ENCODE assay signal across 16 cellular contexts in the genomic region with DNA sequence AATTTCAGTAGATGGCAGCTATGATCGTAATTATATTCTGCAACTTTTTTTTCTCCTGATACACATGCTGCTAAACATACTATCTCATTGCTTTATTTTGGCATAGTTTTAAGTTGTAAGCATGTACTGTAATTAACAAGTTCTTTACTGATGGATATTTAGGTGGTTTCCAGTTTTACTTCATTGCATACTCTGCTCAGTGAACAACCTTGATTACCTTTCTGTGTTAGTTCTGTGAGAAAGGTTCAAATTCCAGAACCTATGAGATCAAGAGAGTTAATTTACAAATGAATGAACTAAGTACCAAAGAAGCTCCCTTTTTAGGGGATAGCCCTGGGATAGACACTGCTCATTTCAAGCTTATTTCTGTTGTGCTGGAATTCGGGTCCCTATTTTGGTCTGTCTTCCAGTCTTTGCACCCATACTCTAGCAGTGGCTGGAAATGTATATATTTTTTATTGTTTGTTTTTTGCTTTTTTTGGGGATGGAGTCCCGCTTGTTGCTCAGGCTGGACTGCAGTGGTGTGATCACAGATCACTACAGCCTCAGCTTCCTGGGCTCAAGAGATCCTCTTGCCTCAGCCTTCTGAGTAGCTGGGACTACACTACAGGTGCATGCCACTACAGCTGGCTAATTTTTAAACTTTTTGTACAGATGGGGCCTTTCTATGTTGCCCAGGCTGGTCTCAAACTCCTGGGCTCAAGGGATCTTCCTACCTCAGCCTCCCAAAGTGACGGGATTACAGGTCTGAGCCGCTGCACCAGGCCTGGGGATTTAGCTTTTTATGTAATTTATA. TPM values are rescaled to one million over a fixed set of nuclear protein-coding genes. Genes with fewer than 3 reads are reported as not detected.
A peak's percentile ranks its signal among the peaks of the same experiment; 100 is the strongest.
DNase-seq lines count a peak whose midpoint lies in the region; ATAC-seq, FAIRE-seq and TF ChIP-seq lines count a peak whose summit lies in the region.
"Had no signal": no experiment of that assay in that cellular context is flagged by ENCODE, and none has a peak within 500 bp of the region (broad histone marks: within the 10 kb centered on the region; RNA-seq: fewer than 3 reads in every experiment).

No MANE protein-coding gene starts in this region.

- no peaks in the 10 kb centered on the region for H3K27me3 Mint-ChIP-seq in stimulated activated naive B cell treated with anti-CD40 and anti-IgM and Interleukin-4, amounts not matched to agents 10 μg/mL and 1 μg/mL and 100 μg/mL, for 72 hours

- H3K9ac ChIP-seq in mammary epithelial cell (ENCODE audit: insufficient read depth, low read length), result no peak overlapping the region
- H3K9ac ChIP-seq in Karpas-422 (ENCODE audit: low read length), result no peak overlapping the region

- H2AFZ ChIP-seq in mammary epithelial cell (ENCODE audit: low read depth, low read length), result no peak overlapping the region
- no peak overlapping the region for H2AFZ ChIP-seq in Karpas-422 (ENCODE audit: low read length)

- no peaks in the 10 kb centered on the region for H3K36me3 Mint-ChIP-seq in stimulated activated naive B cell treated with anti-CD40 and anti-IgM and Interleukin-4, amounts not matched to agents 10 μg/mL and 1 μg/mL and 100 μg/mL, for 72 hours

- H3K27me3 ChIP-seq in mammary epithelial cell (ENCODE audit: insufficient read depth, low read length), result no peaks in the 10 kb centered on the region
- H3K27me3 ChIP-seq in breast epithelium, result no peaks in the 10 kb centered on the region
- no peaks in the 10 kb centered on the region for H3K27me3 ChIP-seq in Karpas-422 (ENCODE audit: low read length)
- H3K27me3 ChIP-seq: neutrophil, SJSA1, stomach had no signal

- dilution Hi-C loops in mammary epithelial cell (cut with HindIII; ENCODE audit: low sequenced_read_pairs), result no loop called here

- H3K4me3 Mint-ChIP-seq in stimulated activated naive B cell treated with anti-CD40 and anti-IgM and Interleukin-4, amounts not matched to agents 10 μg/mL and 1 μg/mL and 100 μg/mL, for 72 hours, result peak overlapping the region in 1 of 2 donors; percentile 32
- H3K4me3 Mint-ChIP-seq: HFFc6 had no signal

- intact Hi-C loops in mammary epithelial cell (cut with micrococcal nuclease), result no loop called here
- intact Hi-C loops in breast epithelium (cut with DNase I; ENCODE audit: low total_unique reads), result no loop called here
- intact Hi-C loops in Right ventricle myocardium inferior (cut with DNase I), result no loop called here

- TF ChIP-seq POLR2A in breast epithelium (IDR thresholded peaks at IDR 0.05), result no peak

- TF ChIP-seq CTCF in mammary epithelial cell (conservative IDR thresholded peaks at IDR 0.05 in 1 of 2, IDR thresholded peaks at IDR 0.05 in 1 of 2; ENCODE audit: extremely low read depth in 1 of 2, insufficient read depth in 1 of 2, low read depth in 1 of 2, low read length in 2 of 2), result no peak
- TF ChIP-seq CTCF in breast epithelium (IDR thresholded peaks at IDR 0.05), result no peak

- DNase-seq in mammary epithelial cell (peak; percentile 6), breast epithelium (ENCODE audit: low spot score in 2 of 2) (no peak), Karpas-422 (no peak), iPS-NIHi7 (ENCODE audit: extremely low spot score) (peak; percentile 16), Right ventricle myocardium inferior (ENCODE audit: missing footprints) (no peak), urothelium cell line (ENCODE audit: low spot score) (no peak)
- DNase-seq in stimulated activated naive B cell treated with anti-CD40 and anti-IgM and Interleukin-4, amounts not matched to agents 10 μg/mL and 1 μg/mL and 100 μg/mL, for 72 hours, result no peak
- DNase-seq: activated naive CD4-positive, alpha-beta T cell treated with Interleukin-2 at 50 U/mL for 16 hours; effector memory CD4-positive, alpha-beta T cell; HFFc6; lower lobe of right lung; NCI-H2171 treated with DMSO at 0.1 percent for 48 hours; stomach had no signal

- H4K20me1 ChIP-seq in mammary epithelial cell (ENCODE audit: insufficient read depth, low read length) (peaks cover 27% of the 10 kb centered on the region), Karpas-422 (ENCODE audit: insufficient read depth, low read depth, low read length) (peaks cover 81% of the 10 kb centered on the region)

- no peak overlapping the region for H3K4me2 ChIP-seq in mammary epithelial cell (ENCODE audit: insufficient read depth, low read depth, low read length)
- H3K4me2 ChIP-seq in Karpas-422 (ENCODE audit: low read depth, low read length, poor library complexity, severe bottlenecking), result peak overlapping the region; percentile 45

- H3K27ac ChIP-seq in mammary epithelial cell (ENCODE audit: insufficient read depth, low read depth, low read length), result no peak overlapping the region
- H3K27ac ChIP-seq in breast epithelium, result no peak overlapping the region
- peak overlapping the region; percentile 15 for H3K27ac ChIP-seq in Karpas-422 (ENCODE audit: low read length)
- H3K27ac ChIP-seq: lower lobe of right lung, neutrophil, SJSA1, stomach had no signal

- no peak for FAIRE-seq in urothelium cell line (lab: Jason Lieb, UNC)

- no peaks in the 10 kb centered on the region for H3K9me3 Mint-ChIP-seq in stimulated activated naive B cell treated with anti-CD40 and anti-IgM and Interleukin-4, amounts not matched to agents 10 μg/mL and 1 μg/mL and 100 μg/mL, for 72 hours
- H3K9me3 Mint-ChIP-seq: HFFc6 had no signal

- H3K4me3 ChIP-seq in mammary epithelial cell (replicated peaks in 1 of 3; ENCODE audit: insufficient read depth in 1 of 3, low read depth in 2 of 3, low read length in 3 of 3) (no peak overlapping the region), breast epithelium (no peak overlapping the region), Karpas-422 (ENCODE audit: low read length) (no peak overlapping the region)
- H3K4me3 ChIP-seq: lower lobe of right lung, SJSA1, stomach had no signal

- CTCF ChIA-PET in mammary epithelial cell (lab: Charles Lee; ENCODE audit: low non-redundant PET), result no interaction called here

- H3K36me3 ChIP-seq in mammary epithelial cell (ENCODE audit: insufficient read depth, low read length) (no peaks in the 10 kb centered on the region), breast epithelium (no peaks in the 10 kb centered on the region), Karpas-422 (ENCODE audit: insufficient read depth, low read length) (no peaks in the 10 kb centered on the region)
- H3K36me3 ChIP-seq: lower lobe of right lung, neutrophil, SJSA1, stomach had no signal

- H3K4me1 Mint-ChIP-seq in stimulated activated naive B cell treated with anti-CD40 and anti-IgM and Interleukin-4, amounts not matched to agents 10 μg/mL and 1 μg/mL and 100 μg/mL, for 72 hours, result peaks cover 32 to 86% of the 10 kb centered on the region in 2 donors

- peaks cover 4% of the 10 kb centered on the region for H3K4me1 ChIP-seq in mammary epithelial cell (ENCODE audit: insufficient read depth, low read length)
- peaks cover 0 to 10% of the 10 kb centered on the region in 2 donors for H3K4me1 ChIP-seq in breast epithelium
- H3K4me1 ChIP-seq in Karpas-422 (ENCODE audit: low read length), result peaks cover 77% of the 10 kb centered on the region

- no TSS peak for BruUV-seq in mammary epithelial cell (replicated peaks; lab: Mats Ljungman, UMichigan)

- peak overlapping the region; percentile 80 for H3K27ac Mint-ChIP-seq in stimulated activated naive B cell treated with anti-CD40 and anti-IgM and Interleukin-4, amounts not matched to agents 10 μg/mL and 1 μg/mL and 100 μg/mL, for 72 hours
- H3K27ac Mint-ChIP-seq: HFFc6 had no signal

- peak; percentile 59 to 72 for ATAC-seq in stimulated activated naive B cell treated with anti-CD40 and anti-IgM and Interleukin-4, amounts not matched to agents 10 μg/mL and 1 μg/mL and 100 μg/mL, for 72 hours (replicated peaks)
- ATAC-seq in GM18870 (IDR thresholded peaks at IDR 0.05; ENCODE audit: unreplicated experiment) (no peak), Right ventricle myocardium inferior (no peak)

- in situ Hi-C loops in mammary epithelial cell (cut with MboI; ENCODE audit: low sequenced_read_pairs in 2 of 2), result no loop called here

- H3K9me2 ChIP-seq in Karpas-422 (replicated peaks; ENCODE audit: insufficient read depth, low read length), result no peaks in the 10 kb centered on the region

- no peaks in the 10 kb centered on the region for H3K9me3 ChIP-seq in mammary epithelial cell (replicated peaks; ENCODE audit: insufficient read depth, low read length)
- no peaks in the 10 kb centered on the region for H3K9me3 ChIP-seq in breast epithelium
- no peaks in the 10 kb centered on the region for H3K9me3 ChIP-seq in Karpas-422 (ENCODE audit: low read length)
- H3K9me3 ChIP-seq: lower lobe of right lung, neutrophil, SJSA1, stomach had no signal

- H3K79me2 ChIP-seq in mammary epithelial cell (ENCODE audit: insufficient read depth, low read length), result peaks cover 100% of the 10 kb centered on the region
- H3K79me2 ChIP-seq in Karpas-422 (ENCODE audit: low read length), result peaks cover 100% of the 10 kb centered on the region

- 86% methylated on average over 5 of the region's 5 CpGs for WGBS in mammary epithelial cell (ENCODE audit: low coverage, missing lambda C conversion rate)

RNA-seq across cellular contexts. Expression of a gene that starts 10.6 kb away (rescaled TPM):
- total RNA-seq in mammary epithelial cell (100 to 1,000 TPM; 117 to 152 TPM), breast epithelium (100 to 1,000 TPM; 110 to 254 (median 187) TPM), Right ventricle myocardium inferior (141 TPM)
- 97.4 TPM for polyA plus RNA-seq in mammary epithelial cell
- polyA minus RNA-seq in mammary epithelial cell, result 89.9 TPM
- 147 and 313 TPM in 2 replicates for total RNA-seq in Karpas-422 (2014; rRNA removed; shearing (Covaris generic); ENCODE audit: low replicate concordance)

Comparison
In these comparisons a context has a peak if more than half of its experiments do, and no peak if none do; other contexts are left out.
1. DNase-seq: peak in mammary epithelial cell (single experiment) and iPS-NIHi7 (single experiment); none in breast epithelium (0 of 2), Karpas-422 (single experiment), stimulated activated naive B cell treated with anti-CD40 and anti-IgM and Interleukin-4, amounts not matched to agents 10 μg/mL and 1 μg/mL and 100 μg/mL, for 72 hours (single experiment), Right ventricle myocardium inferior (single experiment) and urothelium cell line (single experiment).
2. ATAC-seq: peak in stimulated activated naive B cell treated with anti-CD40 and anti-IgM and Interleukin-4, amounts not matched to agents 10 μg/mL and 1 μg/mL and 100 μg/mL, for 72 hours (2 of 2); none in GM18870 (single experiment) and Right ventricle myocardium inferior (single experiment).